In genomic region chr20:63163596-63164560, GRCh38 we compare ENCODE assay signal across 1 cellular context.
TF ChIP-seq lines count a peak whose summit lies in the region.

No MANE protein-coding gene starts in this region.

TF ChIP-seq in H1, 55 proteins besides CTCF, POLR2A, EP300 and RAD21 (continued from another document):
- TF ChIP-seq CHD1 (IDR thresholded peaks at IDR 0.05; ENCODE audit: low read depth, low read length) (no peak), NRF1 (IDR thresholded peaks at IDR 0.05; ENCODE audit: low read depth, low read length) (no peak), YY1 (IDR thresholded peaks at IDR 0.05; ENCODE audit: low read depth, low read length) (no peak), HDAC2 (IDR thresholded peaks at IDR 0.05; ENCODE audit: borderline replicate concordance in 1 of 2, low read depth in 2 of 2, low read length in 2 of 2) (no peak), TBP (IDR thresholded peaks at IDR 0.05; ENCODE audit: low read depth, low read length) (no peak)
TF ChIP-seq in H1: peak in this region for 0.
